ENCODE assay signal across 8 cellular contexts in genomic region chr1:231337043-231337471, GRCh38. TPM values are rescaled to one million over a fixed set of nuclear protein-coding genes. Genes with fewer than 3 reads are reported as not detected.
A peak's percentile ranks its signal among the peaks of the same experiment; 100 is the strongest.
DNase-seq lines count a peak whose midpoint lies in the region; ATAC-seq and TF ChIP-seq lines count a peak whose summit lies in the region.

No MANE protein-coding gene starts in this region.

- in situ Hi-C loops in astrocyte of the cerebellum (cut with HindIII; ENCODE audit: low sequenced_read_pairs) = no loop called here

- no peak for ATAC-seq in HG03442 (IDR thresholded peaks at IDR 0.05; ENCODE audit: unreplicated experiment)

- no peaks in the 10 kb centered on the region for H3K27me3 ChIP-seq in layer of hippocampus (ENCODE audit: control insufficient read depth, insufficient read depth, low read length)

- no peaks in the 10 kb centered on the region for H3K9me3 Mint-ChIP-seq in activated T-cell treated with anti-CD3 and anti-CD28 coated beads, Interleukin-2, amount 50 U/mL, for 24 hours

- H3K27me3 Mint-ChIP-seq in activated T-cell treated with anti-CD3 and anti-CD28 coated beads, Interleukin-2, amount 50 U/mL, for 24 hours = peaks cover 2% of the 10 kb centered on the region

- H3K36me3 Mint-ChIP-seq in activated T-cell treated with anti-CD3 and anti-CD28 coated beads, Interleukin-2, amount 50 U/mL, for 24 hours (ENCODE audit: low read depth) = peaks cover 91% of the 10 kb centered on the region

- peak overlapping the region; percentile 100 for H3K4me3 Mint-ChIP-seq in activated T-cell treated with anti-CD3 and anti-CD28 coated beads, Interleukin-2, amount 50 U/mL, for 24 hours

- H3K4me3 ChIP-seq in astrocyte of the cerebellum (ENCODE audit: low read depth, low read length) = peak overlapping the region; percentile 78

- TF ChIP-seq CTCF in astrocyte of the cerebellum (IDR thresholded peaks at IDR 0.05; ENCODE audit: low read depth, low read length, missing control alignments) = no peak

- H3K4me1 Mint-ChIP-seq in activated T-cell treated with anti-CD3 and anti-CD28 coated beads, Interleukin-2, amount 50 U/mL, for 24 hours (ENCODE audit: low read depth) = peaks cover 66% of the 10 kb centered on the region

- DNase-seq in activated T-cell treated with anti-CD3 and anti-CD28 coated beads, Interleukin-2, amount 50 U/mL, for 24 hours = no peak
- DNase-seq in activated T-cell treated with anti-CD3 and anti-CD28 coated beads, Interleukin-2, amount 50 U/mL, for 48 hours = no peak
- DNase-seq in HT-29 (ENCODE audit: low spot score) (peak; percentile 42), astrocyte of the cerebellum (ENCODE audit: low read depth) (no peak), substantia nigra (lab: John Stamatoyannopoulos, UW) (peak in 5 of 49 donors; percentile 33 to 75 (median 40)), NCI-H146 (lab: John Stamatoyannopoulos, UW) (no peak)

- peak overlapping the region; percentile 99 for H3K27ac Mint-ChIP-seq in activated T-cell treated with anti-CD3 and anti-CD28 coated beads, Interleukin-2, amount 50 U/mL, for 24 hours

- H3K27ac ChIP-seq in layer of hippocampus (ENCODE audit: low read depth, low read length) (peak overlapping the region; percentile 84), substantia nigra (ENCODE audit: low read depth, low read length, poor library complexity, severe bottlenecking) (peak overlapping the region; percentile 79)

RNA-seq across cellular contexts. Expression of gene EXOC8, which starts 0.6 kb away (rescaled TPM):
- total RNA-seq in HT-29 (2014; rRNA removed; shearing (Covaris generic)) = 11.0 and 11.6 TPM in 2 replicates

RNA-seq across cellular contexts. Expression of gene SPRTN, which starts 1.0 kb away (rescaled TPM):
- 19.6 and 28.7 TPM in 2 replicates for total RNA-seq in HT-29 (2014; rRNA removed; shearing (Covaris generic))
